Comparison of ENCODE assay signal across 18 cellular contexts in genomic region chr3:133754455-133754854, GRCh38. TPM values are rescaled to one million over a fixed set of nuclear protein-coding genes. Genes with fewer than 3 reads are reported as not detected.
A peak's percentile ranks its signal among the peaks of the same experiment; 100 is the strongest.
DNase-seq lines count a peak whose midpoint lies in the region; ATAC-seq, FAIRE-seq and TF ChIP-seq lines count a peak whose summit lies in the region.
"Had no signal": no experiment of that assay in that cellular context is flagged by ENCODE, and none has a peak within 500 bp of the region (broad histone marks: within the 10 kb centered on the region; RNA-seq: fewer than 3 reads in every experiment).

No MANE protein-coding gene starts in this region.

- no peaks in the 10 kb centered on the region for H4K20me1 ChIP-seq in PC-9 (ENCODE audit: insufficient read depth)

- no peaks in the 10 kb centered on the region for H3K4me1 ChIP-seq in foreskin keratinocyte
- peaks cover 51% of the 10 kb centered on the region for H3K4me1 ChIP-seq in suprapubic skin
- no peaks in the 10 kb centered on the region for H3K4me1 ChIP-seq in PC-9 (replicated peaks; ENCODE audit: insufficient read depth)
- H3K4me1 ChIP-seq: A549, BE2C had no signal

- BruUV-seq in PC-9 (replicated peaks; lab: Mats Ljungman, UMichigan), result no TSS peak

- peak; percentile 42 for ATAC-seq in foreskin keratinocyte
- ATAC-seq: A549; CD8-positive, alpha-beta T cell had no signal

- H3K4me2 ChIP-seq in PC-9, result no peak overlapping the region
- H3K4me2 ChIP-seq: A549 had no signal

- WGBS in suprapubic skin, result 48% methylated on average over 5 of the region's 5 CpGs

- POLR2A ChIA-PET in PC-9 (lab: Charles Lee; ENCODE audit: unreplicated experiment), result no interaction called here

- H3K9me2 ChIP-seq in PC-9 (ENCODE audit: insufficient read depth), result no peaks in the 10 kb centered on the region

- no peak for FAIRE-seq in bronchial epithelial cell (lab: Jason Lieb, UNC)
- FAIRE-seq: A549, GM12892, HTR-8/SVneo had no signal

- no peak overlapping the region for H2AFZ ChIP-seq in PC-9

- H3K27me3 ChIP-seq in bronchial epithelial cell (ENCODE audit: control insufficient read depth, insufficient read depth, low read length) (no peaks in the 10 kb centered on the region), foreskin keratinocyte (peaks cover 7% of the 10 kb centered on the region), suprapubic skin (no peaks in the 10 kb centered on the region), PC-9 (ENCODE audit: insufficient read depth, low read depth) (peaks cover 15% of the 10 kb centered on the region; the same call in 1 of the 2 replicates)

- CTCF ChIA-PET in PC-9 (lab: Charles Lee), result no interaction called here

- no peaks in the 10 kb centered on the region for H3K36me3 ChIP-seq in bronchial epithelial cell (ENCODE audit: control insufficient read depth, insufficient read depth, low read length)
- no peaks in the 10 kb centered on the region for H3K36me3 ChIP-seq in suprapubic skin
- H3K36me3 ChIP-seq in PC-9 (ENCODE audit: low read depth), result no peaks in the 10 kb centered on the region
- H3K36me3 ChIP-seq: BE2C had no signal

- intact Hi-C loops in PC-9 (cut with micrococcal nuclease; ENCODE audit: unreplicated experiment), result no loop called here

- H3K79me2 ChIP-seq in PC-9 (ENCODE audit: low read depth), result no peaks in the 10 kb centered on the region

- no peak for TF ChIP-seq EP300 in suprapubic skin (IDR thresholded peaks at IDR 0.05)

- TF ChIP-seq POLR2A in suprapubic skin (IDR thresholded peaks at IDR 0.05), result no peak

- H3F3A ChIP-seq in PC-9 (ENCODE audit: insufficient read depth, low read depth), result no peaks in the 10 kb centered on the region

- TF ChIP-seq CTCF in bronchial epithelial cell (IDR thresholded peaks at IDR 0.05; ENCODE audit: insufficient read depth, low read length, severe bottlenecking), result no peak
- no peak for TF ChIP-seq CTCF in foreskin keratinocyte (conservative IDR thresholded peaks at IDR 0.05)
- no peak for TF ChIP-seq CTCF in suprapubic skin (IDR thresholded peaks at IDR 0.05)
- TF ChIP-seq CTCF in PC-9 (conservative IDR thresholded peaks at IDR 0.05), result no peak

- peak; percentile 2 for DNase-seq in bronchial epithelial cell (ENCODE audit: low read depth)
- DNase-seq in epithelial cell of prostate (ENCODE audit: low read depth, low spot score), result peak; percentile 18
- peak; percentile 19 to 54 for DNase-seq in foreskin keratinocyte
- DNase-seq in suprapubic skin (ENCODE audit: low spot score in 2 of 2), result no peak
- DNase-seq in inferior parietal cortex (ENCODE audit: extremely low spot score), result no peak
- DNase-seq in PC-9, result no peak
- DNase-seq: BE2C; CD8-positive, alpha-beta T cell; COR-L47; DND-41; GDM1; HCEC 1CT; HFFc6 had no signal

- no peaks in the 10 kb centered on the region for H3K9me3 ChIP-seq in suprapubic skin
- no peaks in the 10 kb centered on the region for H3K9me3 ChIP-seq in PC-9 (ENCODE audit: insufficient read depth, low read depth)
- H3K9me3 ChIP-seq: A549, BE2C had no signal

- no peak overlapping the region for H3K4me3 ChIP-seq in bronchial epithelial cell (ENCODE audit: low read depth, low read length)
- H3K4me3 ChIP-seq in suprapubic skin, result no peak overlapping the region
- H3K4me3 ChIP-seq in PC-9, result no peak overlapping the region
- H3K4me3 ChIP-seq: A549 had no signal

- H3K27ac ChIP-seq in epithelial cell of prostate (no peak overlapping the region), foreskin keratinocyte (no peak overlapping the region), suprapubic skin (peak overlapping the region; percentile 54), PC-9 (no peak overlapping the region)
- H3K27ac ChIP-seq: A549, C4-2B had no signal

RNA-seq across cellular contexts. Expression of gene TF, which starts 8.3 kb away (rescaled TPM):
- under 0.01 and 0.13 TPM in 2 replicates for total RNA-seq in bronchial epithelial cell
- 0.04 TPM in 1 of 2 replicates, not detected in the other for total RNA-seq in foreskin keratinocyte
- under 0.01 TPM in 1 of 2 replicates, not detected in the other for polyA plus RNA-seq in foreskin keratinocyte
- total RNA-seq in suprapubic skin, result 10 to 100 TPM in 2 of 4 donors, 1 to 10 TPM in 2; 4.8 to 16.5 (median 8.7) TPM
- 0.18 and 0.24 TPM in 2 replicates for total RNA-seq in PC-9 (2021)
- total RNA-seq: H4 had no signal

RNA-seq across cellular contexts. Expression of gene SRPRB, which starts 51.2 kb away (rescaled TPM):
- total RNA-seq in bronchial epithelial cell (81.7 and 111 TPM in 2 replicates), foreskin keratinocyte (41.3 and 53.4 TPM in 2 replicates), suprapubic skin (10 to 100 TPM; 21.1 to 36.5 (median 23.8) TPM), PC-9 (2021) (25.5 and 29.8 TPM in 2 replicates)
- 45.9 TPM in 2 replicates for polyA plus RNA-seq in foreskin keratinocyte

Comparison
In these comparisons a context has a peak if more than half of its experiments do, and no peak if none do; other contexts are left out.
1. DNase-seq: peak in bronchial epithelial cell (single experiment), epithelial cell of prostate (single experiment) and foreskin keratinocyte (2 of 2); none in suprapubic skin (0 of 2), inferior parietal cortex (single experiment) and PC-9 (0 of 2).